ENCODE assay signal across 20 cellular contexts in genomic region chr4:14566518-14566917, GRCh38.
A peak's percentile ranks its signal among the peaks of the same experiment; 100 is the strongest.
DNase-seq lines count a peak whose midpoint lies in the region; ATAC-seq and TF ChIP-seq lines count a peak whose summit lies in the region.
"Had no signal": no experiment of that assay in that cellular context is flagged by ENCODE, and none has a peak within 500 bp of the region (broad histone marks: within the 10 kb centered on the region; RNA-seq: fewer than 3 reads in every experiment).

No MANE protein-coding gene starts in this region.

- CTCF ChIA-PET in mammary epithelial cell (lab: Charles Lee; ENCODE audit: low non-redundant PET) = no interaction called here

- H3K27ac ChIP-seq in MM.1S (ENCODE audit: low read length) (no peak overlapping the region), mammary epithelial cell (ENCODE audit: insufficient read depth, low read depth, low read length) (no peak overlapping the region), lower lobe of right lung (no peak overlapping the region)
- H3K27ac ChIP-seq: body of pancreas, tibial artery had no signal

- H2AFZ ChIP-seq in MM.1S (ENCODE audit: low read length) (no peak overlapping the region), mammary epithelial cell (ENCODE audit: low read depth, low read length) (no peak overlapping the region)

- H3K36me3 ChIP-seq in MM.1S (replicated peaks; ENCODE audit: insufficient read depth, low read length) (no peaks in the 10 kb centered on the region), mammary epithelial cell (ENCODE audit: insufficient read depth, low read length) (no peaks in the 10 kb centered on the region), lower lobe of right lung (no peaks in the 10 kb centered on the region)
- H3K36me3 ChIP-seq: HAP-1, tibial artery had no signal

- in situ Hi-C loops in mammary epithelial cell (cut with MboI; ENCODE audit: low sequenced_read_pairs in 2 of 2) = no loop called here

- H3K79me2 ChIP-seq in MM.1S (ENCODE audit: low read length) (no peaks in the 10 kb centered on the region), mammary epithelial cell (ENCODE audit: insufficient read depth, low read length) (no peaks in the 10 kb centered on the region)

- H3K9ac ChIP-seq in MM.1S (ENCODE audit: low read length) (no peak overlapping the region), mammary epithelial cell (ENCODE audit: insufficient read depth, low read length) (no peak overlapping the region)

- no peaks in the 10 kb centered on the region for H3F3A ChIP-seq in MM.1S (ENCODE audit: insufficient read depth, low read length)

- ATAC-seq in HG02798 (IDR thresholded peaks at IDR 0.05; ENCODE audit: poor library complexity, unreplicated experiment) = peak; percentile 33
- ATAC-seq in HG03097 (IDR thresholded peaks at IDR 0.05; ENCODE audit: low FRiP score, unreplicated experiment) = no peak
- ATAC-seq in lower lobe of right lung = no peak
- ATAC-seq: body of pancreas, mucosa of descending colon, sciatic nerve had no signal

- no TSS peak for BruUV-seq in mammary epithelial cell (replicated peaks; lab: Mats Ljungman, UMichigan)

- H3K4me1 ChIP-seq in MM.1S (ENCODE audit: low read length) (no peaks in the 10 kb centered on the region), mammary epithelial cell (ENCODE audit: insufficient read depth, low read length) (no peaks in the 10 kb centered on the region), lower lobe of right lung (no peaks in the 10 kb centered on the region)
- H3K4me1 ChIP-seq: body of pancreas, HAP-1 had no signal

- H3K4me3 ChIP-seq in MM.1S (ENCODE audit: low read length) (no peak overlapping the region), mammary epithelial cell (replicated peaks in 1 of 3; ENCODE audit: insufficient read depth in 1 of 3, low read depth in 2 of 3, low read length in 3 of 3) (no peak overlapping the region), skeletal muscle cell (ENCODE audit: low read depth, low read length) (no peak overlapping the region), lower lobe of right lung (no peak overlapping the region)
- H3K4me3 ChIP-seq: body of pancreas, HAP-1, mucosa of descending colon, tibial artery had no signal

- H3K9me3 ChIP-seq in MM.1S (replicated peaks; ENCODE audit: insufficient read depth, low read length) = no peaks in the 10 kb centered on the region
- H3K9me3 ChIP-seq in mammary epithelial cell (replicated peaks; ENCODE audit: insufficient read depth, low read length) = no peaks in the 10 kb centered on the region
- no peaks in the 10 kb centered on the region for H3K9me3 ChIP-seq in lower lobe of right lung
- H3K9me3 ChIP-seq: body of pancreas, HAP-1, mucosa of descending colon, tibial artery had no signal

- DNase-seq in MM.1S = peak; percentile 73
- peak; percentile 77 for DNase-seq in mammary epithelial cell
- DNase-seq in skeletal muscle cell (ENCODE audit: low read depth) = peak; percentile 48
- no peak for DNase-seq in NCI-H774 (lab: John Stamatoyannopoulos, UW)
- no peak for DNase-seq in lower lobe of right lung
- DNase-seq: activated effector memory CD4-positive, alpha-beta T cell treated with Interleukin-2 at 50 U/mL for 16 hours; body of pancreas; dermis blood vessel endothelial cell; erythroblast; mucosa of descending colon; NCI-H1092 treated with DMSO at 0.1 percent for 48 hours; NCI-H748 treated with DMSO at 0.1 percent for 48 hours; occipital lobe; RPMI8226; stimulated activated CD4-positive, alpha-beta T cell treated with anti-CD3 and anti-CD28 coated beads, Interleukin-2, amount 100 ng/mL, for 48 hours; tibial artery had no signal

- H4K20me1 ChIP-seq in MM.1S (ENCODE audit: insufficient read depth, low read length) = no peaks in the 10 kb centered on the region
- no peaks in the 10 kb centered on the region for H4K20me1 ChIP-seq in mammary epithelial cell (ENCODE audit: insufficient read depth, low read length)

- TF ChIP-seq CTCF in MM.1S (IDR thresholded peaks at IDR 0.05; ENCODE audit: low read length) = no peak
- TF ChIP-seq CTCF in mammary epithelial cell (conservative IDR thresholded peaks at IDR 0.05 in 1 of 2, IDR thresholded peaks at IDR 0.05 in 1 of 2; ENCODE audit: extremely low read depth in 1 of 2, insufficient read depth in 1 of 2, low read depth in 1 of 2, low read length in 2 of 2) = no peak
- no peak for TF ChIP-seq CTCF in lower lobe of right lung (IDR thresholded peaks at IDR 0.05)

- dilution Hi-C loops in mammary epithelial cell (cut with HindIII; ENCODE audit: low sequenced_read_pairs) = no loop called here

- H3K4me2 ChIP-seq in MM.1S (ENCODE audit: low read depth, low read length) = no peak overlapping the region
- no peak overlapping the region for H3K4me2 ChIP-seq in mammary epithelial cell (ENCODE audit: insufficient read depth, low read depth, low read length)

- intact Hi-C loops in mammary epithelial cell (cut with micrococcal nuclease) (no loop called here), lower lobe of right lung (cut with DNase I) (no loop called here)

- H3K27me3 ChIP-seq in MM.1S (replicated peaks; ENCODE audit: insufficient read depth, low read length) (no peaks in the 10 kb centered on the region), mammary epithelial cell (ENCODE audit: insufficient read depth, low read length) (peaks cover 6% of the 10 kb centered on the region), lower lobe of right lung (ENCODE audit: low read depth) (no peaks in the 10 kb centered on the region)
- H3K27me3 ChIP-seq: body of pancreas, tibial artery had no signal

- no peaks in the 10 kb centered on the region for H3K9me2 ChIP-seq in MM.1S (replicated peaks; ENCODE audit: insufficient read depth, low read length)

Comparison
In these comparisons a context has a peak if more than half of its experiments do, and no peak if none do; other contexts are left out.
1. DNase-seq: peak in MM.1S (single experiment), mammary epithelial cell (single experiment) and skeletal muscle cell (single experiment); none in NCI-H774 (single experiment) and lower lobe of right lung (single experiment).